In the genomic region with DNA sequence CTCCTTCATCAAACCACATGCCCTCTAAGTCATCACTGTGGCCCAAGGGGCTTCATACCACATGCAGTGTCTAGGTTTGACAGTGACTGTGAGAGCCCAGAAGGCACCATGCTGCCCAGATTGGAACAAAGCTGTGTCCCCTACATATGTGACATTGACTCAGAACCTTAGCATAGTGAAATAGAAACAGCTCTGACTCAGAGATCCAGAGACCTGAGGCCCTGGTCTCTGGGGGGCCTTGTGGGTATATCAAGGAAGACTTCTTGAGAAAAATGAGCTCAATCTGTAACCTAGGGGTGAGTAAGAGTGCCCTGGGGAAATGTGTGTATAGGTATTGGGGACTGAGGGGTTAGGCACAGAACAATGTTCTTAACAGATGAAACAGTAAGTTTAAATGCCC, we compare ENCODE assay signal across 16 cellular contexts.
A peak's percentile ranks its signal among the peaks of the same experiment; 100 is the strongest.
DNase-seq lines count a peak whose midpoint lies in the region; ATAC-seq and TF ChIP-seq lines count a peak whose summit lies in the region.
"Had no signal": no experiment of that assay in that cellular context is flagged by ENCODE, and none has a peak within 500 bp of the region (broad histone marks: within the 10 kb centered on the region; RNA-seq: fewer than 3 reads in every experiment).

No MANE protein-coding gene starts in this region.

- H3K27me3 Mint-ChIP-seq in activated T-cell treated with anti-CD3 and anti-CD28 coated beads, Interleukin-2, amount 50 U/mL, for 24 hours, result peaks cover 49% of the 10 kb centered on the region

- H3K4me1 Mint-ChIP-seq in activated T-cell treated with anti-CD3 and anti-CD28 coated beads, Interleukin-2, amount 50 U/mL, for 24 hours (ENCODE audit: low read depth), result peaks cover 16% of the 10 kb centered on the region
- H3K4me1 Mint-ChIP-seq: naive B cell had no signal

- DNase-seq in activated T-cell treated with anti-CD3 and anti-CD28 coated beads, Interleukin-2, amount 50 U/mL, for 24 hours, result no peak
- DNase-seq in 8988T (no peak), GM10266 (ENCODE audit: extremely low spot score) (no peak), NCI-H2196 treated with DMSO at 0.1 percent for 48 hours (lab: John Stamatoyannopoulos, UW; ENCODE audit: unreplicated experiment) (no peak), NCI-H345 (lab: John Stamatoyannopoulos, UW) (no peak)
- DNase-seq: activated naive CD4-positive, alpha-beta T cell; colonic mucosa; COR-L47; HCEC 1CT; KG1; naive B cell; NCI-H2171 treated with DMSO at 0.1 percent for 48 hours had no signal

- ATAC-seq in GM18519 (IDR thresholded peaks at IDR 0.05; ENCODE audit: low FRiP score, unreplicated experiment) (peak; percentile 68), GM19452 (IDR thresholded peaks at IDR 0.05; ENCODE audit: unreplicated experiment) (peak; percentile 92), HG02981 (IDR thresholded peaks at IDR 0.05; ENCODE audit: unreplicated experiment) (peak; percentile 89)
- ATAC-seq: Right ventricle myocardium inferior had no signal

- H3K9me3 Mint-ChIP-seq in activated T-cell treated with anti-CD3 and anti-CD28 coated beads, Interleukin-2, amount 50 U/mL, for 24 hours, result peaks cover 21% of the 10 kb centered on the region

- TF ChIP-seq CTCF in GM10266 (IDR thresholded peaks at IDR 0.05; ENCODE audit: control insufficient read depth, insufficient read depth, low read depth, missing control alignments), result no peak

- H3K36me3 Mint-ChIP-seq in activated T-cell treated with anti-CD3 and anti-CD28 coated beads, Interleukin-2, amount 50 U/mL, for 24 hours (ENCODE audit: low read depth), result no peaks in the 10 kb centered on the region

- no peak overlapping the region for H3K4me3 Mint-ChIP-seq in activated T-cell treated with anti-CD3 and anti-CD28 coated beads, Interleukin-2, amount 50 U/mL, for 24 hours
- H3K4me3 Mint-ChIP-seq: naive B cell had no signal

- H3K27ac Mint-ChIP-seq in activated T-cell treated with anti-CD3 and anti-CD28 coated beads, Interleukin-2, amount 50 U/mL, for 24 hours, result peak overlapping the region; percentile 7
